Comparison of ENCODE assay signal across 24 cellular contexts in the genomic region with DNA sequence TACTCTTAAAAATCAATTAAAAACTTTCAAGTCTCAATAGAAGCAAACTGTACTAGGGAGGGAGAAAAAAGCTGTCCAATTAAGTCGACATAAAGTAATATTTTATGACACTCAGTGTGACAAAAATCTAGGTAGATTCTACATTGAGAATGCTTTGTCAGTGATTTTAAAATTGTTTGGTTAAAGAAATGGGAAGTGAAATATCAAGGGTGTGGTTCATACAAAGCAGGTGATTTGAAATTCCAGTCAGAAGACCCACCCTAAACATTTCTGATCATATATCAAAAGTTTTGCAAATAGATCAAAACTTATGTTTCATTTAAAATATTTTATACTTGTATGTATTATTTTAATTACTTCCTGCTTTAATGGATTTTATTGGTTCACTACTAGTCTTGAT.
DNase-seq lines count a peak whose midpoint lies in the region; ATAC-seq, FAIRE-seq and TF ChIP-seq lines count a peak whose summit lies in the region.
"Had no signal": no experiment of that assay in that cellular context is flagged by ENCODE, and none has a peak within 500 bp of the region (broad histone marks: within the 10 kb centered on the region; RNA-seq: fewer than 3 reads in every experiment).

No MANE protein-coding gene starts in this region.

- ATAC-seq in GM12878 (peak; percentile 56), HG03354 (IDR thresholded peaks at IDR 0.05; ENCODE audit: poor library complexity, severe bottlenecking, unreplicated experiment) (no peak)
- ATAC-seq: A549 had no signal

- H3K27me3 ChIP-seq in GM06990 (replicated peaks; ENCODE audit: control insufficient read depth, insufficient read depth, low read length) (no peaks in the 10 kb centered on the region), MM.1S (replicated peaks; ENCODE audit: insufficient read depth, low read length) (no peaks in the 10 kb centered on the region), GM12878 (replicated peaks in 1 of 2; ENCODE audit: control insufficient read depth in 2 of 2, insufficient read depth in 2 of 2, low read length in 1 of 2) (no peaks in the 10 kb centered on the region)
- H3K27me3 ChIP-seq: BE2C; BLaER1 treated with 17β-estradiol and CSF1 and Interleukin-3, amounts not matched to agents 10 nM and 100 nM had no signal

- H3K4me1 ChIP-seq in MM.1S (ENCODE audit: low read length): 0 out of 2 replicates have a peak, but pooled peaks cover 7% of the 10 kb centered on the region
- no peaks in the 10 kb centered on the region for H3K4me1 ChIP-seq in GM12878 (ENCODE audit: control insufficient read depth, insufficient read depth, low read length)
- H3K4me1 ChIP-seq: A549; BE2C; BLaER1 treated with 17β-estradiol and CSF1 and Interleukin-3, amounts not matched to agents 10 nM and 100 nM had no signal

- SMC1A ChIA-PET in GM12878 (lab: Charles Lee; ENCODE audit: uncharacterized antibody, unreplicated experiment): interaction anchor here (0.9 to 5.2 kb wide), 9 partner anchors 10 to 346 kb away, joined by 3 to 39 read pairs (median 4); no protein-coding TSS in a partner anchor

- H3K9me2 ChIP-seq in MM.1S (replicated peaks; ENCODE audit: insufficient read depth, low read length): no peaks in the 10 kb centered on the region

- no peaks in the 10 kb centered on the region for H4K20me1 ChIP-seq in MM.1S (ENCODE audit: insufficient read depth, low read length)
- H4K20me1 ChIP-seq in GM12878 (ENCODE audit: control insufficient read depth, insufficient read depth): no peaks in the 10 kb centered on the region
- H4K20me1 ChIP-seq: BLaER1 treated with 17β-estradiol and CSF1 and Interleukin-3, amounts not matched to agents 10 nM and 100 nM had no signal

- POLR2A ChIA-PET in GM12878 (lab: Charles Lee): interaction anchor here (1.0 kb wide), 2 partner anchors 47 to 274 kb away, joined by 3 to 4 read pairs; no protein-coding TSS in a partner anchor

- TF ChIP-seq EP300 in GM12878 (IDR thresholded peaks at IDR 0.05; ENCODE audit: borderline replicate concordance in 1 of 2, control insufficient read depth in 1 of 2, low read depth in 2 of 2, low read length in 2 of 2): no peak

- intact Hi-C loops in GM12878 (cut with micrococcal nuclease; ENCODE audit: unreplicated experiment): loop anchor here (5.0 kb wide), 1 partner anchor 274 kb away; no protein-coding TSS in a partner anchor

- no peak for TF ChIP-seq RAD21 in GM12878 (IDR thresholded peaks at IDR 0.05; ENCODE audit: insufficient read depth, low read depth, low read length)

- DNase-seq in GM06990 (ENCODE audit: extremely low read depth, insufficient read length) (peak; percentile 9), MM.1S (peak; percentile 16), GM12878 (ENCODE audit: low read depth, low spot score) (no peak), CD1c-positive myeloid dendritic cell (ENCODE audit: extremely low spot score) (no peak), SHP77 treated with DMSO at 0.1 percent for 48 hours (lab: John Stamatoyannopoulos, UW) (no peak)
- DNase-seq: 8988T; ACHN; AML-193; BE2C; Calu3; CD4-positive, alpha-beta memory T cell; COR-L47; DMS153; DND-41; GM23248; H7; HCEC 1CT had no signal

- in situ Hi-C loops in GM12878 (cut with MboI): no loop called here

- H3K4me2 ChIP-seq in MM.1S (ENCODE audit: low read depth, low read length) (no peak overlapping the region), GM12878 (ENCODE audit: control insufficient read depth, insufficient read depth) (no peak overlapping the region)
- H3K4me2 ChIP-seq: A549; BLaER1 treated with 17β-estradiol and CSF1 and Interleukin-3, amounts not matched to agents 10 nM and 100 nM had no signal

- no TSS peak for BruUV-seq in GM12878 (replicated peaks; lab: Mats Ljungman, UMichigan)

- FAIRE-seq in GM12878 (lab: Jason Lieb, UNC): no peak
- FAIRE-seq: A549, G401.6, GM12892, GM19239, H1 had no signal

- H3K79me2 ChIP-seq in MM.1S (ENCODE audit: low read length) (no peaks in the 10 kb centered on the region), GM12878 (ENCODE audit: control insufficient read depth, insufficient read depth, low read length) (no peaks in the 10 kb centered on the region)

- TF ChIP-seq POLR2A in GM12878 (IDR thresholded peaks at IDR 0.05; ENCODE audit: low read depth, low read length): no peak

- no peak overlapping the region for H3K27ac ChIP-seq in MM.1S (ENCODE audit: low read length)
- no peak overlapping the region for H3K27ac ChIP-seq in GM12878 (ENCODE audit: control insufficient read depth, insufficient read depth)
- H3K27ac ChIP-seq: A549; BLaER1 treated with 17β-estradiol and CSF1 and Interleukin-3, amounts not matched to agents 10 nM and 100 nM; GM23248 had no signal

- 0% methylated on average over 1 of the region's 1 CpG for WGBS in GM12878 (ENCODE audit: insufficient coverage, insufficient replicate concordance, low lambda C conversion rate, missing lambda C conversion rate)

- H2AFZ ChIP-seq in MM.1S (ENCODE audit: low read length) (no peak overlapping the region), GM12878 (ENCODE audit: control insufficient read depth, low read depth, low read length) (no peak overlapping the region)
- H2AFZ ChIP-seq: GM23248 had no signal

- H3K36me3 ChIP-seq in GM06990 (ENCODE audit: control insufficient read depth, insufficient read depth, low read length): no peaks in the 10 kb centered on the region
- no peaks in the 10 kb centered on the region for H3K36me3 ChIP-seq in MM.1S (replicated peaks; ENCODE audit: insufficient read depth, low read length)
- no peaks in the 10 kb centered on the region for H3K36me3 ChIP-seq in GM12878 (ENCODE audit: control insufficient read depth in 2 of 2, insufficient read depth in 2 of 2, low read length in 1 of 2)
- H3K36me3 ChIP-seq: BE2C; BLaER1 treated with 17β-estradiol and CSF1 and Interleukin-3, amounts not matched to agents 10 nM and 100 nM had no signal

- H3K4me3 ChIP-seq in GM06990 (replicated peaks; ENCODE audit: low read depth, low read length): no peak overlapping the region
- no peak overlapping the region for H3K4me3 ChIP-seq in MM.1S (ENCODE audit: low read length)
- H3K4me3 ChIP-seq in GM12878: no peak overlapping the region
- H3K4me3 ChIP-seq: A549; BLaER1 treated with 17β-estradiol and CSF1 and Interleukin-3, amounts not matched to agents 10 nM and 100 nM; GM23248 had no signal

- RAD21 ChIA-PET in GM12878 (lab: Charles Lee; ENCODE audit: unreplicated experiment): interaction anchor here (1.0 to 3.6 kb wide), 5 partner anchors 25 to 288 kb away, joined by 4 to 34 read pairs (median 4); no protein-coding TSS in a partner anchor

- no peak overlapping the region for H3K9ac ChIP-seq in MM.1S (ENCODE audit: low read length)
- H3K9ac ChIP-seq in GM12878 (ENCODE audit: control insufficient read depth, insufficient read depth, low read length): no peak overlapping the region
- H3K9ac ChIP-seq: BLaER1 treated with 17β-estradiol and CSF1 and Interleukin-3, amounts not matched to agents 10 nM and 100 nM; GM23248 had no signal

- TF ChIP-seq CTCF in GM06990 (IDR thresholded peaks at IDR 0.05; ENCODE audit: insufficient read depth, low read length, poor library complexity, severe bottlenecking) (no peak), MM.1S (IDR thresholded peaks at IDR 0.05; ENCODE audit: low read length) (no peak), GM12878 (IDR thresholded peaks at IDR 0.05 in 2 of 3, conservative IDR thresholded peaks at IDR 0.05 in 1 of 3; ENCODE audit: control insufficient read depth in 2 of 3, extremely low read depth in 1 of 3, insufficient read depth in 1 of 3, low read depth in 3 of 3, low read length in 3 of 3) (no peak)

- CTCF ChIA-PET in GM12878 (lab: Yijun Ruan, JAX): interaction anchor here (1.8 kb wide), 1 partner anchor 24 kb away, joined by 4 read pairs; no protein-coding TSS in a partner anchor

- H3F3A ChIP-seq in MM.1S (ENCODE audit: insufficient read depth, low read length): no peaks in the 10 kb centered on the region

- H3K9me3 ChIP-seq in MM.1S (replicated peaks; ENCODE audit: insufficient read depth, low read length): no peaks in the 10 kb centered on the region
- no peaks in the 10 kb centered on the region; the same call in 2 of the 3 replicates for H3K9me3 ChIP-seq in GM12878 (replicated peaks; ENCODE audit: control insufficient read depth, insufficient read depth, low read length)
- H3K9me3 ChIP-seq: A549; BE2C; BLaER1 treated with 17β-estradiol and CSF1 and Interleukin-3, amounts not matched to agents 10 nM and 100 nM had no signal

TF ChIP-seq in GM12878, 131 proteins besides CTCF, POLR2A, EP300 and RAD21 (continues in another document):
- TF ChIP-seq POLR2AphosphoS2 (IDR thresholded peaks at IDR 0.05; ENCODE audit: low read depth, low read length) (no peak), SPI1 (IDR thresholded peaks at IDR 0.05; ENCODE audit: borderline replicate concordance, insufficient read depth, low read depth, low read length) (peak; percentile 65; the same call in 1 of the 2 replicates), EGR1 (IDR thresholded peaks at IDR 0.05; ENCODE audit: borderline replicate concordance in 1 of 2, low read depth in 2 of 2, low read length in 2 of 2) (no peak), SUPT20H (IDR thresholded peaks at IDR 0.05; ENCODE audit: borderline replicate concordance, control insufficient read depth, low read depth, low read length) (no peak)
- TF ChIP-seq, protein P1, sequence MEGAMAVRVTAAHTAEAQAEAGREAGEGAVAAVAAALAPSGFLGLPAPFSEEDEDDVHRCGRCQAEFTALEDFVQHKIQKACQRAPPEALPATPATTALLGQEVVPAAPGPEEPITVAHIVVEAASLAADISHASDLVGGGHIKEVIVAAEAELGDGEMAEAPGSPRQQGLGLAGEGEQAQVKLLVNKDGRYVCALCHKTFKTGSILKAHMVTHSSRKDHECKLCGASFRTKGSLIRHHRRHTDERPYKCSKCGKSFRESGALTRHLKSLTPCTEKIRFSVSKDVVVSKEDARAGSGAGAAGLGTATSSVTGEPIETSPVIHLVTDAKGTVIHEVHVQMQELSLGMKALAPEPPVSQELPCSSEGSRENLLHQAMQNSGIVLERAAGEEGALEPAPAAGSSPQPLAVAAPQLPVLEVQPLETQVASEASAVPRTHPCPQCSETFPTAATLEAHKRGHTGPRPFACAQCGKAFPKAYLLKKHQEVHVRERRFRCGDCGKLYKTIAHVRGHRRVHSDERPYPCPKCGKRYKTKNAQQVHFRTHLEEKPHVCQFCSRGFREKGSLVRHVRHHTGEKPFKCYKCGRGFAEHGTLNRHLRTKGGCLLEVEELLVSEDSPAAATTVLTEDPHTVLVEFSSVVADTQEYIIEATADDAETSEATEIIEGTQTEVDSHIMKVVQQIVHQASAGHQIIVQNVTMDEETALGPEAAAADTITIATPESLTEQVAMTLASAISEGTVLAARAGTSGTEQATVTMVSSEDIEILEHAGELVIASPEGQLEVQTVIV (IDR thresholded peaks at IDR 0.05; ENCODE audit: borderline replicate concordance, partially characterized antibody): no peak

Comparison
In these comparisons a context has a peak if more than half of its experiments do, and no peak if none do; other contexts are left out.
1. DNase-seq: peak in GM06990 (single experiment) and MM.1S (single experiment); none in GM12878 (single experiment), CD1c-positive myeloid dendritic cell (single experiment) and SHP77 treated with DMSO at 0.1 percent for 48 hours (single experiment).